Comparison of ENCODE assay signal across 18 cellular contexts in the genomic region with DNA sequence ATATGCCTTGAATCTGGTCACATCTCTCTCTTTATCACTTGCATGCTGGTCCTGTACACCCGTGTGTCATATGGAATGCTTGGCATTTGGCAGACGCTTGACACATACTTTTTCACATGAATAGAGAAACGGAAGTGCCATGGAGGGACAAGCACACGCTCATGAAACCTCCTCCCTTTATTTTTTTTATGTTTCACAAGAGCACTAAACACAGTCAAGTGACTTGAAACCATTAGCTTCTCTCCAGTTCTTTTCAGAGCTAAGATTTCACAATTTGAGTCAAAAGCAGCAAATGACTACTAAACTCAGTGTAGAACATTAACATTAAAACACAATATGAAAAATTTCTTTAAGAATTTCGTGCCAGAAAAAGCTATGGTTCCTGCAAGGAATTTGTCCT.
DNase-seq lines count a peak whose midpoint lies in the region; ATAC-seq and TF ChIP-seq lines count a peak whose summit lies in the region.
"Had no signal": no experiment of that assay in that cellular context is flagged by ENCODE, and none has a peak within 500 bp of the region (broad histone marks: within the 10 kb centered on the region; RNA-seq: fewer than 3 reads in every experiment).

No MANE protein-coding gene starts in this region.

- TF ChIP-seq POLR2A in upper lobe of left lung (IDR thresholded peaks at IDR 0.05): no peak

- H3K27me3 ChIP-seq in SK-N-SH (ENCODE audit: insufficient read depth): no peaks in the 10 kb centered on the region
- H3K27me3 ChIP-seq in upper lobe of left lung: no peaks in the 10 kb centered on the region
- no peaks in the 10 kb centered on the region for H3K27me3 ChIP-seq in aorta (ENCODE audit: control insufficient read depth in 1 of 2, insufficient read depth in 2 of 2, low read length in 1 of 2)
- H3K27me3 ChIP-seq: uterus had no signal

- peaks cover 0 to 6% of the 10 kb centered on the region in 2 experiments; a peak in 2 of 4 replicates for H3K4me1 ChIP-seq in SK-N-SH (ENCODE audit: control insufficient read depth in 1 of 2, insufficient read depth in 2 of 2, low read depth in 1 of 2, low read length in 1 of 2)
- H3K4me1 ChIP-seq in upper lobe of left lung: no peaks in the 10 kb centered on the region
- no peaks in the 10 kb centered on the region for H3K4me1 ChIP-seq in aorta (ENCODE audit: control insufficient read depth in 1 of 2, insufficient read depth in 2 of 2, low read length in 2 of 2)
- H3K4me1 ChIP-seq: uterus had no signal

- TF ChIP-seq CTCF in SK-N-SH (IDR thresholded peaks at IDR 0.05): no peak
- no peak for TF ChIP-seq CTCF in fibroblast of pulmonary artery (IDR thresholded peaks at IDR 0.05; ENCODE audit: low read length, missing control alignments)
- TF ChIP-seq CTCF in upper lobe of left lung (IDR thresholded peaks at IDR 0.05): no peak

- H3K4me3 ChIP-seq in SK-N-SH (ENCODE audit: low read depth in 2 of 2, low read length in 1 of 2) (no peak overlapping the region), fibroblast of pulmonary artery (replicated peaks; ENCODE audit: low read depth, low read length) (no peak overlapping the region), upper lobe of left lung (no peak overlapping the region), aorta (ENCODE audit: low read length in 2 of 2) (no peak overlapping the region)
- H3K4me3 ChIP-seq: lung, PC-9, uterus had no signal

- no peaks in the 10 kb centered on the region for H3K9me3 ChIP-seq in SK-N-SH
- no peaks in the 10 kb centered on the region for H3K9me3 ChIP-seq in upper lobe of left lung
- H3K9me3 ChIP-seq in aorta (ENCODE audit: control insufficient read depth, low read length): peaks cover 2% of the 10 kb centered on the region
- H3K9me3 ChIP-seq: uterus had no signal

- H3K79me2 ChIP-seq in SK-N-SH (ENCODE audit: insufficient read depth): no peaks in the 10 kb centered on the region

- DNase-seq in A172 (ENCODE audit: low spot score) (peak; percentile 88), HS-5 (ENCODE audit: low read depth) (peak; percentile 64), SK-N-SH (no peak), fibroblast of pulmonary artery (ENCODE audit: low read depth) (peak; percentile 64), upper lobe of left lung (no peak), NCI-H2107 (lab: John Stamatoyannopoulos, UW) (no peak), cerebellar nuclear complex (lab: John Stamatoyannopoulos, UW) (no peak), aorta (no peak)
- DNase-seq: activated CD8-positive, alpha-beta memory T cell treated with anti-CD3 and anti-CD28 coated beads, Interleukin-2, amount 50 U/mL, for 48 hours; activated naive CD8-positive, alpha-beta T cell treated with anti-CD3 and anti-CD28 coated beads, Interleukin-2, amount 50 U/mL, for 24 hours; effector CD8-positive, alpha-beta T cell; hypothalamus; Karpas-422; nucleus accumbens; PC-9; stimulated activated CD4-positive, alpha-beta T cell treated with anti-CD3 and anti-CD28 coated beads, Interleukin-15, amount 100 ng/mL, for 24 hours; uterus had no signal

- H2AFZ ChIP-seq in SK-N-SH (ENCODE audit: low read depth): peak overlapping the region; percentile 29; the same call in 1 of the 2 replicates
- H2AFZ ChIP-seq: PC-9 had no signal

- POLR2A ChIA-PET in SK-N-SH (lab: Yijun Ruan, JAX): no interaction called here

- no peak for TF ChIP-seq EP300 in SK-N-SH (IDR thresholded peaks at IDR 0.05; ENCODE audit: borderline replicate concordance in 1 of 2, low read depth in 1 of 2, low read length in 1 of 2)
- no peak for TF ChIP-seq EP300 in upper lobe of left lung (IDR thresholded peaks at IDR 0.05)

- 40% methylated on average over 5 of the region's 5 CpGs for WGBS in SK-N-SH (ENCODE audit: low lambda C conversion rate)
- 39 to 46% methylated on average over 5 of the region's 5 CpGs for WGBS in upper lobe of left lung, 2 donors
- WGBS in aorta, 2 donors: 16 to 20% methylated on average over 5 of the region's 5 CpGs

- ATAC-seq in upper lobe of left lung (ENCODE audit: low FRiP score in 2 of 2) (no peak), aorta (ENCODE audit: low FRiP score) (no peak)
- ATAC-seq: activated naive CD8-positive, alpha-beta T cell treated with anti-CD3 and anti-CD28 coated beads, Interleukin-2, amount 50 U/mL, for 24 hours had no signal

- no peak overlapping the region for H3K27ac ChIP-seq in SK-N-SH (ENCODE audit: low read depth in 2 of 2, low read length in 1 of 2)
- H3K27ac ChIP-seq in upper lobe of left lung: no peak overlapping the region
- H3K27ac ChIP-seq in aorta (ENCODE audit: low read depth in 1 of 2, low read length in 2 of 2): no peak overlapping the region
- H3K27ac ChIP-seq: PC-9, uterus had no signal

- no peak overlapping the region for H3K9ac ChIP-seq in SK-N-SH

- no peak overlapping the region for H3K4me2 ChIP-seq in SK-N-SH
- H3K4me2 ChIP-seq: PC-9 had no signal

- H3K36me3 ChIP-seq in SK-N-SH (replicated peaks in 1 of 2; ENCODE audit: control insufficient read depth in 1 of 2, insufficient read depth in 2 of 2, low read length in 1 of 2) (no peaks in the 10 kb centered on the region), upper lobe of left lung (no peaks in the 10 kb centered on the region), aorta (ENCODE audit: control insufficient read depth in 1 of 2, insufficient read depth in 2 of 2, low read length in 1 of 2) (no peaks in the 10 kb centered on the region)
- H3K36me3 ChIP-seq: uterus had no signal

- H4K20me1 ChIP-seq in SK-N-SH (ENCODE audit: insufficient read depth): no peaks in the 10 kb centered on the region

- intact Hi-C loops in aorta (cut with DNase I): no loop called here

- no peaks in the 10 kb centered on the region for H3K9me2 ChIP-seq in SK-N-SH

- TF ChIP-seq RAD21 in SK-N-SH (IDR thresholded peaks at IDR 0.05; ENCODE audit: low read length): no peak

- CTCF ChIA-PET in SK-N-SH (lab: Yijun Ruan, JAX): no interaction called here

- no peaks in the 10 kb centered on the region for H3F3A ChIP-seq in SK-N-SH (replicated peaks; ENCODE audit: insufficient read depth)

TF ChIP-seq in SK-N-SH, 30 proteins besides CTCF, POLR2A, EP300 and RAD21:
- TF ChIP-seq NFIC (IDR thresholded peaks at IDR 0.05; ENCODE audit: borderline replicate concordance) (peak; percentile 22; the same call in 1 of the 2 replicates), POLR2AphosphoS5 (IDR thresholded peaks at IDR 0.05; ENCODE audit: low read depth, low read length) (no peak), TEAD4 (IDR thresholded peaks at IDR 0.05; ENCODE audit: borderline replicate concordance, insufficient read depth) (0 out of 2 replicates have a peak, but pooled peaks have one; percentile 34), TCF12 (IDR thresholded peaks at IDR 0.05) (0 out of 2 replicates have a peak, but pooled peaks have one; percentile 22)
- TF ChIP-seq, protein P1, sequence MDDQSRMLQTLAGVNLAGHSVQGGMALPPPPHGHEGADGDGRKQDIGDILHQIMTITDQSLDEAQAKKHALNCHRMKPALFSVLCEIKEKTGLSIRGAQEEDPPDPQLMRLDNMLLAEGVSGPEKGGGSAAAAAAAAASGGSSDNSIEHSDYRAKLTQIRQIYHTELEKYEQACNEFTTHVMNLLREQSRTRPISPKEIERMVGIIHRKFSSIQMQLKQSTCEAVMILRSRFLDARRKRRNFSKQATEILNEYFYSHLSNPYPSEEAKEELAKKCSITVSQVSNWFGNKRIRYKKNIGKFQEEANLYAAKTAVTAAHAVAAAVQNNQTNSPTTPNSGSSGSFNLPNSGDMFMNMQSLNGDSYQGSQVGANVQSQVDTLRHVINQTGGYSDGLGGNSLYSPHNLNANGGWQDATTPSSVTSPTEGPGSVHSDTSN (IDR thresholded peaks at IDR 0.05): peak; percentile 23; the same call in 1 of the 2 replicates

Comparison
In these comparisons a context has a peak if more than half of its experiments do, and no peak if none do; other contexts are left out.
1. DNase-seq: peak in A172 (single experiment), HS-5 (single experiment) and fibroblast of pulmonary artery (single experiment); none in SK-N-SH (single experiment), upper lobe of left lung (0 of 2), NCI-H2107 (single experiment), cerebellar nuclear complex (0 of 2) and aorta (0 of 2).